In genomic region chr19:35000647-35001501, GRCh38 we compare ENCODE assay signal across 8 cellular contexts. TPM values are rescaled to one million over a fixed set of nuclear protein-coding genes. Genes with fewer than 3 reads are reported as not detected.
DNase-seq lines count a peak whose midpoint lies in the region; ATAC-seq lines count a peak whose summit lies in the region.

No MANE protein-coding gene starts in this region.

- no peaks in the 10 kb centered on the region for H3K27me3 ChIP-seq in layer of hippocampus (ENCODE audit: control insufficient read depth, insufficient read depth, low read length)

- no peak for ATAC-seq in GM21390 (IDR thresholded peaks at IDR 0.05; ENCODE audit: unreplicated experiment)

- H3K27ac ChIP-seq in caudate nucleus (ENCODE audit: low read depth, low read length) (peak overlapping the region; percentile 52), layer of hippocampus (ENCODE audit: low read depth, low read length) (peak overlapping the region; percentile 95)

- peak; percentile 80 for DNase-seq in DMS 273 (lab: John Stamatoyannopoulos, UW; ENCODE audit: unreplicated experiment)
- DNase-seq in DMS 273 treated with DMSO at 0.1 percent for 48 hours (lab: John Stamatoyannopoulos, UW) = no peak
- DNase-seq in LHCN-M2 (ENCODE audit: low read depth) = peak; percentile 31
- peak; percentile 62 for DNase-seq in UCSD-AML1 (lab: John Stamatoyannopoulos, UW; ENCODE audit: unreplicated experiment)
- peak in 5 of 61 donors; percentile 11 to 30 (median 21) for DNase-seq in caudate nucleus (lab: John Stamatoyannopoulos, UW)
- DNase-seq in stimulated activated CD4-positive, alpha-beta T cell treated with anti-CD3 and anti-CD28 coated beads, Interleukin-4, amount 100 ng/mL, for 4 hours = peak; percentile 52 to 55

RNA-seq across cellular contexts. Expression of gene GRAMD1A, which starts 0.8 kb away (rescaled TPM):
- total RNA-seq in LHCN-M2 (2014; rRNA removed) = 22.5 and 24.1 TPM in 2 replicates
- 30.1 TPM for polyA plus RNA-seq in LHCN-M2 (2012)

RNA-seq across cellular contexts. Expression of gene SCN1B, which starts 29.4 kb away (rescaled TPM):
- total RNA-seq in LHCN-M2 (2014; rRNA removed) = 1.4 and 2.3 TPM in 2 replicates
- polyA plus RNA-seq in LHCN-M2 (2012) = 3.5 TPM

RNA-seq across cellular contexts. Expression of gene ZNF792, which starts 36.8 kb away (rescaled TPM):
- 4.1 and 4.6 TPM in 2 replicates for total RNA-seq in LHCN-M2 (2014; rRNA removed)
- 0.81 TPM for polyA plus RNA-seq in LHCN-M2 (2012)

RNA-seq across cellular contexts. Expression of gene HPN, which starts 40.6 kb away (rescaled TPM):
- 0.11 TPM in 1 of 2 replicates, not detected in the other for total RNA-seq in LHCN-M2 (2014; rRNA removed)
- not detected for polyA plus RNA-seq in LHCN-M2 (2012)
